29 cellular contexts compared by ENCODE assay signal in the genomic region with DNA sequence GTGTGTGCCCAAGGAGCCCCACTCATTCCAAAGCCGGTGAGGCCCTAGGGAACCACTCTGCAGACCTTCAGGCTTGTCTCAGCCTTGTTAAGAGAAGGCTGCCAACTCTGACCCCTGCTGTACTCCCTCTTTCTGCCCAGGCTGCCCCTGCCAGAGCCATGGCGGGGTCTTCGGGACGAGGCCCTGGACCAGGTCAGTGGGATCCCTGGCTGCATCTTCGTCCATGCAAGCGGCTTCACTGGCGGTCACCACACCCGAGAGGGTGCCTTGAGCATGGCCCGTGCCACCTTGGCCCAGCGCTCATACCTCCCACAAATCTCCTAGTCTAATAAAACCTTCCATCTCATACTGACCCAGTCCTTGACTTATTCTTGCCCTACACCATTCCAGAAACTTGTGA. TPM values are rescaled to one million over a fixed set of nuclear protein-coding genes. Genes with fewer than 3 reads are reported as not detected.
"Had no signal": no experiment of that assay in that cellular context is flagged by ENCODE, and none has a peak within 500 bp of the region (broad histone marks: within the 10 kb centered on the region; RNA-seq: fewer than 3 reads in every experiment).

No MANE protein-coding gene starts in this region.

- ATAC-seq: esophagus mucosa, gastrocnemius medialis, left lobe of liver, natural killer cell, psoas muscle, right cardiac atrium had no signal

- H3K27me3 Mint-ChIP-seq: memory B cell had no signal

- H3K4me3 Mint-ChIP-seq: memory B cell, natural killer cell had no signal

- H3K9me3 ChIP-seq: gastrocnemius medialis, ovary, psoas muscle, spleen, suprapubic skin, vagina had no signal

- H3K27me3 ChIP-seq: dorsolateral prefrontal cortex, gastrocnemius medialis, ovary, spleen, suprapubic skin, vagina had no signal

- DNase-seq: dorsolateral prefrontal cortex; effector CD4-positive, alpha-beta T cell; foreskin fibroblast; gastrocnemius medialis; head of caudate nucleus; natural killer cell; occipital lobe; ovary; psoas muscle; right cardiac atrium; spleen; stimulated activated CD4-positive, alpha-beta T cell treated with anti-CD3 and anti-CD28 coated beads, Interleukin-4, amount 100 ng/mL, for 4 hours; stimulated activated naive CD4-positive, alpha-beta T cell treated with Interleukin-2 at 50 U/mL for 16 hours; trophoblast cell had no signal

- H3K9me3 Mint-ChIP-seq: memory B cell, natural killer cell had no signal

- H3K27ac Mint-ChIP-seq: memory B cell had no signal

- H3K4me1 ChIP-seq: gastrocnemius medialis, psoas muscle had no signal

- FAIRE-seq: colon, keratinocyte had no signal

- H3K27ac ChIP-seq: epithelial cell of prostate, gastrocnemius medialis, ovary, psoas muscle, skin epidermis, spleen, suprapubic skin, vagina had no signal

- H3K4me3 ChIP-seq: dorsolateral prefrontal cortex, gastrocnemius medialis, lung, ovary, psoas muscle, skin epidermis, spleen, suprapubic skin, vagina had no signal

RNA-seq across cellular contexts. Expression of a gene that starts 29.3 kb away (rescaled TPM):
- total RNA-seq: esophagus mucosa, gastrocnemius medialis, glomerular endothelial cell, left lobe of liver, liver, lung, mononuclear cell, occipital lobe, ovary, psoas muscle, renal cortical epithelial cell, right cardiac atrium, spleen, suprapubic skin, ureter, vagina had no signal
